In the genomic region with DNA sequence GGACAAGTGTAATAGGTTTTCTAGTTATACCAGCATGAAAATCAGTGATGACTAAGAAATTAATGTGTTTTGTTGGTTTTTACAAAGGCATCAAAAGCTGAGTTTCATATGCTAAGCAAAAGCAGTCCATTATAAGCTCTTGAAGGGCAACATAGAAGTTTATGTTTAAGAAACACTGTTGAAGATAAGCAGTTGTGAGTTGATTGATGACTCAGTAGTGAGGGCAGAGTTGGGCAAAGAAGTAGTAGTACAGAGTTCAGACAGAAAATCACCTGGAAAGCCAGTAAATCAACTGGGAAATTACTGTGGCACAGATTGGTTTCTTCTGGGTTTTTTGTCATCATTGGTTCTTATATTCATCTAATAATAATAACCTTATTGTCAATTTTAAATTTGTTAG, we compare ENCODE assay signal across 16 cellular contexts.
DNase-seq lines count a peak whose midpoint lies in the region; ATAC-seq, FAIRE-seq and TF ChIP-seq lines count a peak whose summit lies in the region.
"Had no signal": no experiment of that assay in that cellular context is flagged by ENCODE, and none has a peak within 500 bp of the region (broad histone marks: within the 10 kb centered on the region; RNA-seq: fewer than 3 reads in every experiment).

No MANE protein-coding gene starts in this region.

- H3K4me1 Mint-ChIP-seq in type B pancreatic cell (ENCODE audit: unreplicated experiment) = no peaks in the 10 kb centered on the region

- H3K27ac ChIP-seq in small intestine (ENCODE audit: low read depth in 1 of 2, low read length in 1 of 2) = no peak overlapping the region
- H3K27ac ChIP-seq: GM23248, HL-60 had no signal

- no peaks in the 10 kb centered on the region for H3K9me3 Mint-ChIP-seq in type B pancreatic cell
- H3K9me3 Mint-ChIP-seq: CD4-positive, alpha-beta T cell had no signal

- intact Hi-C loops in mucosa of descending colon (cut with DNase I, micrococcal nuclease) = no loop called here

- no peaks in the 10 kb centered on the region for H3K27me3 Mint-ChIP-seq in type B pancreatic cell
- H3K27me3 Mint-ChIP-seq: CD4-positive, alpha-beta T cell had no signal

- FAIRE-seq in H54 (lab: Jason Lieb, UNC) (peak; percentile 41), small intestine (lab: Jason Lieb, UNC) (no peak)

- no peak for DNase-seq in H54 (ENCODE audit: insufficient read length, low spot score)
- peak; percentile 57 for DNase-seq in amniotic epithelial cell (ENCODE audit: low read depth)
- peak; percentile 14 for DNase-seq in fibroblast of pulmonary artery (ENCODE audit: low read depth)
- peak; percentile 6 for DNase-seq in small intestine
- no peak for DNase-seq in DMS79 treated with DMSO at 0.1 percent for 48 hours (lab: John Stamatoyannopoulos, UW)
- DNase-seq in mucosa of descending colon = no peak
- DNase-seq in type B pancreatic cell (ENCODE audit: extremely low spot score, unreplicated experiment) = no peak
- DNase-seq: ACHN; CD4-positive, alpha-beta T cell; GM23248; KG1; NCI-H1105; NCI-H1694; NCI-H524 treated with DMSO at 0.1 percent for 48 hours had no signal

- H3K4me1 ChIP-seq in small intestine (ENCODE audit: control insufficient read depth in 2 of 2, insufficient read depth in 1 of 2, low read depth in 1 of 2, low read length in 1 of 2) (no peaks in the 10 kb centered on the region), mucosa of descending colon (ENCODE audit: low read depth) (no peaks in the 10 kb centered on the region)

- no peak overlapping the region for H3K4me3 Mint-ChIP-seq in type B pancreatic cell
- H3K4me3 Mint-ChIP-seq: CD4-positive, alpha-beta T cell had no signal

- no peak for TF ChIP-seq POLR2A in H54 (IDR thresholded peaks at IDR 0.05; ENCODE audit: low read depth, low read length)

- no peak overlapping the region for H3K27ac Mint-ChIP-seq in type B pancreatic cell
- H3K27ac Mint-ChIP-seq: CD4-positive, alpha-beta T cell had no signal

- peaks cover 30% of the 10 kb centered on the region for H3K36me3 Mint-ChIP-seq in type B pancreatic cell

- TF ChIP-seq CTCF in fibroblast of pulmonary artery (IDR thresholded peaks at IDR 0.05; ENCODE audit: low read length, missing control alignments) (no peak), mucosa of descending colon (IDR thresholded peaks at IDR 0.05) (no peak), type B pancreatic cell (conservative IDR thresholded peaks at IDR 0.05) (no peak)

- ATAC-seq in mucosa of descending colon = no peak
- ATAC-seq: HCT116 had no signal

- H3K36me3 ChIP-seq in small intestine (ENCODE audit: control insufficient read depth in 2 of 2, insufficient read depth in 2 of 2, low read length in 2 of 2) (peaks cover 7 to 12% of the 10 kb centered on the region in 2 donors), mucosa of descending colon (ENCODE audit: low read depth) (no peaks in the 10 kb centered on the region)

- no peak overlapping the region for H3K4me3 ChIP-seq in fibroblast of pulmonary artery (replicated peaks; ENCODE audit: low read depth, low read length)
- H3K4me3 ChIP-seq in small intestine (ENCODE audit: low read depth in 1 of 2, low read length in 2 of 2) = no peak overlapping the region
- H3K4me3 ChIP-seq in mucosa of descending colon = no peak overlapping the region
- H3K4me3 ChIP-seq: GM23248 had no signal

- no peaks in the 10 kb centered on the region for H3K9me3 ChIP-seq in small intestine (ENCODE audit: control insufficient read depth, low read depth)
- H3K9me3 ChIP-seq in mucosa of descending colon = no peaks in the 10 kb centered on the region

- H3K27me3 ChIP-seq in small intestine (ENCODE audit: control insufficient read depth in 2 of 2, insufficient read depth in 2 of 2, low read length in 2 of 2) = no peaks in the 10 kb centered on the region

Comparison
In these comparisons a context has a peak if more than half of its experiments do, and no peak if none do; other contexts are left out.
1. DNase-seq: peak in amniotic epithelial cell (single experiment), fibroblast of pulmonary artery (single experiment) and small intestine (single experiment); none in H54 (single experiment), DMS79 treated with DMSO at 0.1 percent for 48 hours (single experiment), mucosa of descending colon (0 of 3) and type B pancreatic cell (single experiment).